26 cellular contexts compared by ENCODE assay signal in the genomic region with DNA sequence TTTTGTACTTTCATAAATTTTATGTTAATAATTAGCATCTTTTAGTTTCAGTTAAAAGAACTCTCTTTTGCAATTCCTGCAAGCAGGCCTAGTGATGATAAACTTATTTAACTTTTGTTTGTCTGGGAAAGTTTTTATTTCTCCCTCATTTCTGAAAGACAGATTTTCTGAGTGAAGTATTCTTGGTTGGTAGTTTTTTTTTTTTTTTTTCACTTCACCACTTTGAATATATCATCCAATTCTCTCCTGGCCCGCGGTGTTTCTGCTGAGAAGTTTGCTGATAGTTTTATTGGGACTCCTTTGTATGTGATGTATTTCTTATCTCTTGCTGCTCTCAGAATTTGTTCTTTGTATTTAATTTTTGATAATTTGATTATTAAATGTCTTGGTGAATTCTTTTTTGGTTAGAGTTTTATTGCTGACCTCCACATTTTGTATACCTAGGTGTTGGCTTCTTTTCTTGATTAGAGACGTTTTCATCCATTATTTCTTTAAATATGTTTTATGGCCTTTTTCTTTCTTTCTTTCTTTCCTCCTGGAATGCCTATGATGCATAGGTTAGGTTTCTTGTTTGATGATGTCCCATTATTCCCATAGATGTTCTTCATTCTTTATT. TPM values are rescaled to one million over a fixed set of nuclear protein-coding genes. Genes with fewer than 3 reads are reported as not detected.
A peak's percentile ranks its signal among the peaks of the same experiment; 100 is the strongest.
DNase-seq lines count a peak whose midpoint lies in the region; ATAC-seq, FAIRE-seq and TF ChIP-seq lines count a peak whose summit lies in the region.
"Had no signal": no experiment of that assay in that cellular context is flagged by ENCODE, and none has a peak within 500 bp of the region (broad histone marks: within the 10 kb centered on the region; RNA-seq: fewer than 3 reads in every experiment).

No MANE protein-coding gene starts in this region.

- H3K27me3 ChIP-seq in HepG2 (ENCODE audit: control insufficient read depth in 1 of 2, insufficient read depth in 2 of 2, low read length in 2 of 2) (no peaks in the 10 kb centered on the region), right lobe of liver (no peaks in the 10 kb centered on the region), IMR-90 (ENCODE audit: control insufficient read depth, insufficient read depth, low read length) (no peaks in the 10 kb centered on the region), K562 (ENCODE audit: control insufficient read depth in 2 of 2, insufficient read depth in 2 of 2, low read length in 2 of 2) (no peaks in the 10 kb centered on the region)
- H3K27me3 ChIP-seq: BE2C, BLaER1 had no signal

- CTCF ChIA-PET in HepG2 (lab: Yijun Ruan, JAX; ENCODE audit: low intra/inter-chr PET ratio, low total read pairs) = no interaction called here
- CTCF ChIA-PET in IMR-90 (lab: Yijun Ruan, JAX) = no interaction called here
- CTCF ChIA-PET in K562 (lab: Yijun Ruan, JAX; ENCODE audit: low intra/inter-chr PET ratio) = no interaction called here

- no peak overlapping the region for H2BK15ac ChIP-seq in IMR-90 (ENCODE audit: low read depth, low read length)

- peaks cover 21% of the 10 kb centered on the region for H3K9me3 ChIP-seq in HepG2 (ENCODE audit: low read length)
- H3K9me3 ChIP-seq in right lobe of liver = no peaks in the 10 kb centered on the region
- H3K9me3 ChIP-seq in IMR-90 (ENCODE audit: control insufficient read depth, insufficient read depth, low read length) = peaks cover 5% of the 10 kb centered on the region
- H3K9me3 ChIP-seq in K562 (replicated peaks; ENCODE audit: control insufficient read depth, insufficient read depth, low read depth, low read length) = no peaks in the 10 kb centered on the region; the same call in 1 of the 2 replicates
- H3K9me3 ChIP-seq: BE2C had no signal

- H3K27ac ChIP-seq in HepG2 (ENCODE audit: extremely low read length, insufficient read depth, low read length) = no peak overlapping the region
- H3K27ac ChIP-seq in right lobe of liver = no peak overlapping the region
- H3K27ac ChIP-seq in IMR-90 (ENCODE audit: insufficient read depth, low read length) = no peak overlapping the region
- no peak overlapping the region for H3K27ac ChIP-seq in K562 (ENCODE audit: extremely low read depth, low read depth, low read length)
- H3K27ac ChIP-seq: 22Rv1, BLaER1 had no signal

- H2AK9ac ChIP-seq in IMR-90 (replicated peaks; ENCODE audit: low read depth, low read length, poor library complexity) = no peak overlapping the region

- POLR2A ChIA-PET in HepG2 (lab: Yijun Ruan, JAX) = no interaction called here
- POLR2A ChIA-PET in IMR-90 (lab: Charles Lee; ENCODE audit: unreplicated experiment) = no interaction called here
- POLR2A ChIA-PET in K562 (lab: Yijun Ruan, JAX) = no interaction called here

- no peak overlapping the region for H3K56ac ChIP-seq in IMR-90 (ENCODE audit: extremely low read depth, insufficient read depth, low read length)

- dilution Hi-C loops in IMR-90 (cut with HindIII; ENCODE audit: low sequenced_read_pairs, unreplicated experiment) = no loop called here

- no peak for TF ChIP-seq RAD21 in HepG2 (CRISPR knock-in tag; IDR thresholded peaks at IDR 0.05)
- no peak for TF ChIP-seq RAD21 in IMR-90 (IDR thresholded peaks at IDR 0.05; ENCODE audit: low read length)
- TF ChIP-seq RAD21 in K562 (CRISPR knock-in tag; conservative IDR thresholded peaks at IDR 0.05 in 1 of 2, IDR thresholded peaks at IDR 0.05 in 1 of 2) = no peak

- H2BK20ac ChIP-seq in IMR-90 (ENCODE audit: low read depth, low read length) = no peak overlapping the region

- no peak overlapping the region for H2AK5ac ChIP-seq in IMR-90 (ENCODE audit: low read depth, low read length)

- H3K79me1 ChIP-seq in IMR-90 (ENCODE audit: low read depth in 1 of 2, low read length in 2 of 2) = no peaks in the 10 kb centered on the region

- H3K9me1 ChIP-seq in IMR-90 (ENCODE audit: insufficient read depth, low read length) (no peaks in the 10 kb centered on the region), K562 (ENCODE audit: control insufficient read depth, insufficient read depth, low read length) (no peaks in the 10 kb centered on the region)

- intact Hi-C loops in HepG2 (cut with micrococcal nuclease; ENCODE audit: unreplicated experiment) (no loop called here), right lobe of liver (cut with DNase I) (no loop called here), IMR-90 (cut with micrococcal nuclease) (no loop called here), K562 (cut with micrococcal nuclease) (no loop called here)

- H4K8ac ChIP-seq in IMR-90 (ENCODE audit: low read depth in 2 of 2, low read length in 2 of 2) = no peak overlapping the region

- H3K36me3 ChIP-seq in HepG2 (replicated peaks in 1 of 2; ENCODE audit: control insufficient read depth in 1 of 2, insufficient read depth in 2 of 2, low read length in 2 of 2) = no peaks in the 10 kb centered on the region
- H3K36me3 ChIP-seq in right lobe of liver = no peaks in the 10 kb centered on the region
- no peaks in the 10 kb centered on the region for H3K36me3 ChIP-seq in IMR-90 (ENCODE audit: control insufficient read depth, insufficient read depth, low read length)
- H3K36me3 ChIP-seq in K562 (ENCODE audit: control insufficient read depth, insufficient read depth, low read length) = no peaks in the 10 kb centered on the region
- H3K36me3 ChIP-seq: BE2C, BLaER1 had no signal

- H3K4me1 ChIP-seq in HepG2 (ENCODE audit: insufficient read depth, low read length) = no peaks in the 10 kb centered on the region
- H3K4me1 ChIP-seq in right lobe of liver = peaks cover 0 to 9% (median 0%) of the 10 kb centered on the region in 4 donors
- H3K4me1 ChIP-seq in IMR-90 (ENCODE audit: control insufficient read depth, insufficient read depth, low read length) = no peaks in the 10 kb centered on the region; the same call in 1 of the 2 replicates
- H3K4me1 ChIP-seq in K562 (replicated peaks in 1 of 2; ENCODE audit: control insufficient read depth in 2 of 2, insufficient read depth in 2 of 2, low read length in 2 of 2) = no peaks in the 10 kb centered on the region
- H3K4me1 ChIP-seq: BE2C, BLaER1, Caco-2 had no signal

- H4K20me1 ChIP-seq in HepG2 (ENCODE audit: insufficient read depth, low read length) (no peaks in the 10 kb centered on the region), IMR-90 (ENCODE audit: insufficient read depth, low read length) (no peaks in the 10 kb centered on the region), K562 (replicated peaks; ENCODE audit: control insufficient read depth, insufficient read depth, low read length) (no peaks in the 10 kb centered on the region)
- H4K20me1 ChIP-seq: BLaER1 had no signal

- H4K5ac ChIP-seq in IMR-90 (ENCODE audit: low read depth, low read length) = no peak overlapping the region

- H3K4ac ChIP-seq in IMR-90 (ENCODE audit: low read depth, low read length) = no peak overlapping the region

- TF ChIP-seq CTCF in HepG2 (CRISPR knock-in tag; IDR thresholded peaks at IDR 0.05) = no peak
- TF ChIP-seq CTCF in right lobe of liver (IDR thresholded peaks at IDR 0.05) = no peak
- TF ChIP-seq CTCF in IMR-90 (conservative IDR thresholded peaks at IDR 0.05; ENCODE audit: low read depth, low read length) = no peak
- TF ChIP-seq CTCF in K562 (IDR thresholded peaks at IDR 0.05 in 2 of 3, conservative IDR thresholded peaks at IDR 0.05 in 1 of 3; ENCODE audit: insufficient read depth in 2 of 3, low read depth in 1 of 3, low read length in 3 of 3) = no peak

- TF ChIP-seq EP300 in HepG2 (IDR thresholded peaks at IDR 0.05; ENCODE audit: low read depth in 2 of 2, low read length in 2 of 2) (no peak), HepG2 (CRISPR knock-in tag; IDR thresholded peaks at IDR 0.05; ENCODE audit: borderline replicate concordance) (no peak), K562 (IDR thresholded peaks at IDR 0.05; ENCODE audit: low read length) (no peak)

- H3K4me2 ChIP-seq in HepG2 (ENCODE audit: low read depth, low read length) = no peak overlapping the region
- H3K4me2 ChIP-seq in IMR-90 (ENCODE audit: low read depth, low read length) = no peak overlapping the region
- H3K4me2 ChIP-seq in K562 (ENCODE audit: insufficient read depth, low read length) = no peak overlapping the region
- H3K4me2 ChIP-seq: BLaER1 had no signal

- H2AFZ ChIP-seq in HepG2 (ENCODE audit: low read length) = no peak overlapping the region
- H2AFZ ChIP-seq in IMR-90 (replicated peaks; ENCODE audit: low read length, poor library complexity) = no peak overlapping the region
- no peak overlapping the region for H2AFZ ChIP-seq in K562 (ENCODE audit: low read depth, low read length)

- no peak for TF ChIP-seq POLR2A in HepG2 (IDR thresholded peaks at IDR 0.05; ENCODE audit: insufficient read depth in 1 of 2, low read depth in 2 of 2, low read length in 2 of 2)
- TF ChIP-seq POLR2A in right lobe of liver (IDR thresholded peaks at IDR 0.05) = no peak
- TF ChIP-seq POLR2A in IMR-90 (IDR thresholded peaks at IDR 0.05; ENCODE audit: low read depth, low read length) = no peak
- TF ChIP-seq POLR2A in K562 (conservative IDR thresholded peaks at IDR 0.05) = no peak

- no peak overlapping the region for H3K14ac ChIP-seq in IMR-90 (replicated peaks; ENCODE audit: low read depth, low read length)

- no peak overlapping the region for H3K4me3 ChIP-seq in HepG2 (replicated peaks in 1 of 3; ENCODE audit: insufficient read depth in 1 of 3, low read depth in 2 of 3, low read length in 3 of 3)
- H3K4me3 ChIP-seq in right lobe of liver = no peak overlapping the region
- H3K4me3 ChIP-seq in IMR-90 (ENCODE audit: insufficient read depth, low read depth, low read length) = no peak overlapping the region
- H3K4me3 ChIP-seq in K562 = no peak overlapping the region
- H3K4me3 ChIP-seq: BLaER1 had no signal

- DNase-seq in HepG2 (ENCODE audit: low spot score) (no peak), right lobe of liver (no peak), IMR-90 (no peak), K562 (ENCODE audit: extremely low read depth in 1 of 4, low spot score in 3 of 4) (no peak), SIG-M5 treated with dmso at 0.1 percent for 504 hours (lab: John Stamatoyannopoulos, UW; ENCODE audit: unreplicated experiment) (no peak)
- DNase-seq: ACHN; BE2C; C1 segment of cervical spinal cord; Caco-2; Calu3; CD4-positive, alpha-beta memory T cell; CD4-positive, CD25-positive, alpha-beta regulatory T cell; CD8-positive, alpha-beta memory T cell; DMS79 treated with DMSO at 0.1 percent for 48 hours; GF-D8 had no signal

- H2BK120ac ChIP-seq in IMR-90 (ENCODE audit: low read depth, low read length) = no peak overlapping the region

- in situ Hi-C loops in HepG2 (cut with HindIII; ENCODE audit: extremely low pct_ligation_motif_present, low pct_unique_long_range_greater_than_20kb) = no loop called here
- in situ Hi-C loops in IMR-90 (cut with MboI; ENCODE audit: low sequenced_read_pairs) = no loop called here
- in situ Hi-C loops in K562 (cut with MboI) = no loop called here

- H2BK5ac ChIP-seq in IMR-90 (ENCODE audit: low read depth, low read length, poor library complexity, severe bottlenecking) = no peak overlapping the region

- no TSS peak for BruUV-seq in HepG2 (replicated peaks; lab: Mats Ljungman, UMichigan)
- BruUV-seq in IMR-90 (replicated peaks; lab: Mats Ljungman, UMichigan) = no TSS peak
- BruUV-seq in K562 (replicated peaks; lab: Mats Ljungman, UMichigan) = no TSS peak

- H3K9ac ChIP-seq in HepG2 (ENCODE audit: insufficient read depth, low read depth, low read length) (no peak overlapping the region), IMR-90 (ENCODE audit: low read depth, low read length) (no peak overlapping the region), K562 (ENCODE audit: insufficient read depth in 1 of 2, low read depth in 2 of 2, low read length in 2 of 2) (no peak overlapping the region)
- H3K9ac ChIP-seq: BLaER1 had no signal

- H3K23ac ChIP-seq in IMR-90 (ENCODE audit: low read depth, low read length) = no peak overlapping the region

- no peak overlapping the region for H4K91ac ChIP-seq in IMR-90 (ENCODE audit: insufficient read depth, low read depth, low read length)

- no peak overlapping the region for H3K18ac ChIP-seq in IMR-90 (ENCODE audit: low read depth, low read length)

- H3K79me2 ChIP-seq in HepG2 (ENCODE audit: insufficient read depth, low read length) (no peaks in the 10 kb centered on the region), K562 (ENCODE audit: control insufficient read depth, insufficient read depth, low read length) (no peaks in the 10 kb centered on the region)

- 2% methylated on average over 3 of the region's 3 CpGs for WGBS in HepG2 (ENCODE audit: low lambda C conversion rate)
- 81% methylated on average over 3 of the region's 3 CpGs for WGBS in right lobe of liver (ENCODE audit: insufficient coverage, low coverage, low lambda C conversion rate, missing lambda C conversion rate)
- no CpG with 5 or more reads among the region's 3 CpGs for WGBS in IMR-90 (ENCODE audit: extremely low coverage in 2 of 2, insufficient read length in 1 of 2), 2 experiments
- WGBS in K562 (ENCODE audit: insufficient coverage, low coverage, missing lambda C conversion rate) = 2% methylated on average over 3 of the region's 3 CpGs

- FAIRE-seq in HepG2 (lab: Jason Lieb, UNC) (no peak), K562 (lab: Jason Lieb, UNC) (no peak), islet of Langerhans (lab: Jason Lieb, UNC) (peak; percentile 62)
- FAIRE-seq: G401.6, GM12891, GM19239 had no signal

- no peak for ATAC-seq in HepG2
- no peak for ATAC-seq in right lobe of liver
- no peak for ATAC-seq in IMR-90 (ENCODE audit: low read depth)
- ATAC-seq in K562 = no peak
- ATAC-seq in HG03045 (IDR thresholded peaks at IDR 0.05; ENCODE audit: unreplicated experiment) = no peak
- no peak for ATAC-seq in GM21526 (IDR thresholded peaks at IDR 0.05; ENCODE audit: low FRiP score, unreplicated experiment)

RNA-seq across cellular contexts. Expression of a gene that starts 45.9 kb away (rescaled TPM):
- total RNA-seq in HepG2 (2016; rRNA removed; fragmentation: Illumina TruSeq; extraction: Trizol) (0.07 and 0.20 TPM in 2 replicates), right lobe of liver (under 1 TPM; 0.09 to 0.57 (median 0.36) TPM), IMR-90 (2012; rRNA removed) (not detected in 2 replicates), K562 (2014; rRNA removed) (not detected in 2 replicates), K562 (2014; rRNA removed; fragmentation: Illumina TruSeq; extraction: Trizol) (not detected in 2 replicates), K562 (2015; rRNA removed; fragmentation: Illumina TruSeq; extraction: Trizol) (not detected in 2 replicates), K562 (2021) (not detected in 2 replicates)
- not detected in 2 replicates for total RNA-seq in HepG2 (2016; cell fraction: cytosol; rRNA removed; fragmentation: Illumina TruSeq; extraction: Trizol; ENCODE audit: low read depth)
- 0.13 and 0.62 TPM in 2 replicates for total RNA-seq in HepG2 (2016; cell fraction: insoluble cytoplasmic fraction; rRNA removed; fragmentation: Illumina TruSeq; extraction: Trizol)
- total RNA-seq in HepG2 (2016; cell fraction: membrane; rRNA removed; fragmentation: Illumina TruSeq; extraction: Trizol) = 0.28 TPM in 1 of 2 replicates, not detected in the other
- 0.62 and 1.7 TPM in 2 replicates for total RNA-seq in HepG2 (2016; cell fraction: nucleus; rRNA removed; fragmentation: Illumina TruSeq; extraction: Trizol)
- polyA plus RNA-seq in HepG2 (2011; rRNA removed) (0.08 and 0.17 TPM in 2 replicates), IMR-90 (2012; rRNA removed) (not detected in 2 replicates), K562 (2011; rRNA removed) (not detected in 2 replicates), K562 (2014; fragmentation: Illumina TruSeq; extraction: Trizol) (not detected in 2 replicates), K562 (2014; fragmentation: Nextera tagmentation; extraction: Ambion mirVana) (not detected), K562 (2014; rRNA removed) (not detected in 2 replicates)
- 0.04 and 0.10 TPM in 2 replicates for polyA plus RNA-seq in HepG2 (2011; cell fraction: cytosol; rRNA removed)
- 0.06 and 0.52 TPM in 2 replicates for polyA plus RNA-seq in HepG2 (2011; cell fraction: nucleus; rRNA removed)
- polyA plus RNA-seq in HepG2 (2012) = not detected in 2 replicates
- not detected in 2 replicates for polyA plus RNA-seq in HepG2 (2016; cell fraction: cytosol; fragmentation: Illumina TruSeq; extraction: Trizol; ENCODE audit: low read depth)
- 0.12 TPM in 1 of 2 replicates, not detected in the other for polyA plus RNA-seq in HepG2 (2016; cell fraction: insoluble cytoplasmic fraction; fragmentation: Illumina TruSeq; extraction: Trizol; ENCODE audit: low read depth)
- polyA plus RNA-seq in HepG2 (2016; cell fraction: membrane; fragmentation: Illumina TruSeq; extraction: Trizol; ENCODE audit: low read depth) = 0.05 TPM in 1 of 2 replicates, not detected in the other
- polyA plus RNA-seq in HepG2 (2016; cell fraction: nucleus; fragmentation: Illumina TruSeq; extraction: Trizol; ENCODE audit: insufficient read depth, low read depth) = 0.24 TPM in 1 of 2 replicates, not detected in the other
- polyA minus RNA-seq in HepG2 (2011; rRNA and poly(A)+ RNA removed; ENCODE audit: low replicate concordance) = 0.30 TPM in 1 of 2 replicates, not detected in the other
- not detected in 2 replicates for polyA minus RNA-seq in HepG2 (2011; cell fraction: cytosol; rRNA and poly(A)+ RNA removed)
- not detected in 2 replicates for polyA minus RNA-seq in HepG2 (2011; cell fraction: nucleus; rRNA and poly(A)+ RNA removed)
- 0.01 TPM in 1 of 2 replicates, not detected in the other for polyA plus RNA-seq in IMR-90 (2012; cell fraction: cytosol; rRNA removed)
- not detected in 2 replicates for polyA plus RNA-seq in IMR-90 (2012; cell fraction: nucleus; rRNA removed; ENCODE audit: low replicate concordance)
- not detected in 2 replicates for total RNA-seq in K562 (2011; cell fraction: chromatin; rRNA removed; ENCODE audit: low replicate concordance)
- not detected in 2 replicates for total RNA-seq in K562 (2011; cell fraction: nucleolus; rRNA removed)
- not detected in 2 replicates for total RNA-seq in K562 (2011; cell fraction: nucleoplasm; rRNA removed)
- polyA plus RNA-seq in K562 (2011; cell fraction: cytosol; rRNA removed) = not detected in 2 replicates
- polyA plus RNA-seq in K562 (2011; cell fraction: nucleus; rRNA removed) = not detected in 2 replicates
- not detected in 2 replicates for polyA plus RNA-seq in K562 (2012)
- polyA minus RNA-seq in K562 (2011; rRNA and poly(A)+ RNA removed) = not detected in 2 replicates
- not detected in 2 replicates for polyA minus RNA-seq in K562 (2011; cell fraction: cytosol; rRNA and poly(A)+ RNA removed)
- not detected in 2 replicates for polyA minus RNA-seq in K562 (2011; cell fraction: nucleus; rRNA and poly(A)+ RNA removed)
- total RNA-seq: A172; Caco-2; Calu3; CD4-positive, alpha-beta memory T cell; CD4-positive, CD25-positive, alpha-beta regulatory T cell; CD8-positive, alpha-beta memory T cell had no signal
- polyA plus RNA-seq: AG04450; CD14-positive monocyte; CD4-positive, alpha-beta memory T cell; CD4-positive, CD25-positive, alpha-beta regulatory T cell; CD8-positive, alpha-beta memory T cell had no signal

RNA-seq across cellular contexts. Expression of a gene that starts 52.2 kb away (rescaled TPM):
- total RNA-seq in HepG2 (2016; rRNA removed; fragmentation: Illumina TruSeq; extraction: Trizol) = not detected in 2 replicates
- total RNA-seq in HepG2 (2016; cell fraction: cytosol; rRNA removed; fragmentation: Illumina TruSeq; extraction: Trizol; ENCODE audit: low read depth) = not detected in 2 replicates
- total RNA-seq in HepG2 (2016; cell fraction: insoluble cytoplasmic fraction; rRNA removed; fragmentation: Illumina TruSeq; extraction: Trizol) = not detected in 2 replicates
- total RNA-seq in HepG2 (2016; cell fraction: membrane; rRNA removed; fragmentation: Illumina TruSeq; extraction: Trizol) = not detected in 2 replicates
- not detected in 2 replicates for total RNA-seq in HepG2 (2016; cell fraction: nucleus; rRNA removed; fragmentation: Illumina TruSeq; extraction: Trizol)
- polyA plus RNA-seq in HepG2 (2011; rRNA removed) = not detected in 2 replicates
- not detected in 2 replicates for polyA plus RNA-seq in HepG2 (2011; cell fraction: cytosol; rRNA removed)
- not detected in 2 replicates for polyA plus RNA-seq in HepG2 (2011; cell fraction: nucleus; rRNA removed)
- not detected in 2 replicates for polyA plus RNA-seq in HepG2 (2012)
- polyA plus RNA-seq in HepG2 (2016; cell fraction: cytosol; fragmentation: Illumina TruSeq; extraction: Trizol; ENCODE audit: low read depth) = not detected in 2 replicates
- not detected in 2 replicates for polyA plus RNA-seq in HepG2 (2016; cell fraction: insoluble cytoplasmic fraction; fragmentation: Illumina TruSeq; extraction: Trizol; ENCODE audit: low read depth)
- not detected in 2 replicates for polyA plus RNA-seq in HepG2 (2016; cell fraction: membrane; fragmentation: Illumina TruSeq; extraction: Trizol; ENCODE audit: low read depth)
- polyA plus RNA-seq in HepG2 (2016; cell fraction: nucleus; fragmentation: Illumina TruSeq; extraction: Trizol; ENCODE audit: insufficient read depth, low read depth) = not detected in 2 replicates
- polyA minus RNA-seq in HepG2 (2011; rRNA and poly(A)+ RNA removed; ENCODE audit: low replicate concordance) = not detected in 2 replicates
- polyA minus RNA-seq in HepG2 (2011; cell fraction: cytosol; rRNA and poly(A)+ RNA removed) = not detected in 2 replicates
- not detected in 2 replicates for polyA minus RNA-seq in HepG2 (2011; cell fraction: nucleus; rRNA and poly(A)+ RNA removed)
- total RNA-seq in right lobe of liver = under 1 TPM; 0.06 to 0.78 (median 0.18) TPM
- under 0.01 TPM in 1 of 2 replicates, not detected in the other for total RNA-seq in IMR-90 (2012; rRNA removed)
- polyA plus RNA-seq in IMR-90 (2012; rRNA removed) = 0.04 and 0.07 TPM in 2 replicates
- 0.05 and 0.06 TPM in 2 replicates for polyA plus RNA-seq in IMR-90 (2012; cell fraction: cytosol; rRNA removed)
- polyA plus RNA-seq in IMR-90 (2012; cell fraction: nucleus; rRNA removed; ENCODE audit: low replicate concordance) = 0.02 and 0.06 TPM in 2 replicates
- total RNA-seq in K562 (2011; cell fraction: chromatin; rRNA removed; ENCODE audit: low replicate concordance) = 0.18 and 0.21 TPM in 2 replicates
- 0.13 and 0.33 TPM in 2 replicates for total RNA-seq in K562 (2011; cell fraction: nucleolus; rRNA removed)
- 0.22 and 0.23 TPM in 2 replicates for total RNA-seq in K562 (2011; cell fraction: nucleoplasm; rRNA removed)
- 0.05 and 0.33 TPM in 2 replicates for total RNA-seq in K562 (2014; rRNA removed)
- total RNA-seq in K562 (2014; rRNA removed; fragmentation: Illumina TruSeq; extraction: Trizol) = 0.18 and 0.22 TPM in 2 replicates
- total RNA-seq in K562 (2015; rRNA removed; fragmentation: Illumina TruSeq; extraction: Trizol) = 0.15 and 0.18 TPM in 2 replicates
- total RNA-seq in K562 (2021) = 0.11 and 0.22 TPM in 2 replicates
- polyA plus RNA-seq in K562 (2011; rRNA removed) = 0.01 and 0.08 TPM in 2 replicates
- 0.03 and 0.18 TPM in 2 replicates for polyA plus RNA-seq in K562 (2011; cell fraction: cytosol; rRNA removed)
- polyA plus RNA-seq in K562 (2011; cell fraction: nucleus; rRNA removed) = 0.01 and 0.10 TPM in 2 replicates
- polyA plus RNA-seq in K562 (2012) = 0.17 and 0.43 TPM in 2 replicates
- 0.14 and 0.16 TPM in 2 replicates for polyA plus RNA-seq in K562 (2014; fragmentation: Illumina TruSeq; extraction: Trizol)
- polyA plus RNA-seq in K562 (2014; fragmentation: Nextera tagmentation; extraction: Ambion mirVana) = under 1 TPM; 0.15 to 0.22 TPM
- polyA plus RNA-seq in K562 (2014; rRNA removed) = 0.20 TPM in 2 replicates
- polyA minus RNA-seq in K562 (2011; rRNA and poly(A)+ RNA removed) = 0.03 TPM in 1 of 2 replicates, not detected in the other
- not detected in 2 replicates for polyA minus RNA-seq in K562 (2011; cell fraction: cytosol; rRNA and poly(A)+ RNA removed)
- polyA minus RNA-seq in K562 (2011; cell fraction: nucleus; rRNA and poly(A)+ RNA removed) = 0.13 TPM in 1 of 2 replicates, not detected in the other
- total RNA-seq: A172; Caco-2; Calu3; CD4-positive, alpha-beta memory T cell; CD4-positive, CD25-positive, alpha-beta regulatory T cell; CD8-positive, alpha-beta memory T cell had no signal
- polyA plus RNA-seq: CD14-positive monocyte; CD4-positive, alpha-beta memory T cell; CD4-positive, CD25-positive, alpha-beta regulatory T cell; CD8-positive, alpha-beta memory T cell had no signal
